Comparison of ENCODE assay signal across 25 cellular contexts in genomic region chr18:47109049-47109448, GRCh38. TPM values are rescaled to one million over a fixed set of nuclear protein-coding genes. Genes with fewer than 3 reads are reported as not detected.
DNase-seq lines count a peak whose midpoint lies in the region; ATAC-seq and TF ChIP-seq lines count a peak whose summit lies in the region.
"Had no signal": no experiment of that assay in that cellular context is flagged by ENCODE, and none has a peak within 500 bp of the region (broad histone marks: within the 10 kb centered on the region; RNA-seq: fewer than 3 reads in every experiment).

No MANE protein-coding gene starts in this region.

- H3K4ac ChIP-seq in neuronal stem cell (ENCODE audit: low read length): no peak overlapping the region

- POLR2A ChIA-PET in activated CD4-positive, alpha-beta memory T cell treated with anti-CD3 and anti-CD28 coated beads for 36 hours (lab: Charles Lee): no interaction called here
- POLR2A ChIA-PET in activated CD4-positive, alpha-beta T cell treated with anti-CD3 and anti-CD28 coated beads for 36 hours (lab: Charles Lee): no interaction called here

- H2BK12ac ChIP-seq in neuronal stem cell (ENCODE audit: low read length): no peak overlapping the region

- no peak overlapping the region for H3K9ac ChIP-seq in neuronal stem cell (ENCODE audit: low read depth, low read length, poor library complexity)
- H3K9ac ChIP-seq: BLaER1, KMS-11 had no signal

- H4K91ac ChIP-seq in neuronal stem cell (ENCODE audit: low read depth, low read length, poor library complexity): no peak overlapping the region

- no peak overlapping the region for H3K14ac ChIP-seq in neuronal stem cell (ENCODE audit: low read length)

- H3K27me3 Mint-ChIP-seq in activated CD4-positive, alpha-beta memory T cell treated with anti-CD3 and anti-CD28 coated beads for 36 hours: no peaks in the 10 kb centered on the region
- H3K27me3 Mint-ChIP-seq in activated CD4-positive, alpha-beta T cell treated with anti-CD3 and anti-CD28 coated beads for 36 hours: no peaks in the 10 kb centered on the region
- H3K27me3 Mint-ChIP-seq: CD4-positive, alpha-beta T cell; IgD-negative memory B cell had no signal

- no peak overlapping the region for H4K8ac ChIP-seq in neuronal stem cell (ENCODE audit: low read depth, low read length)

- peaks cover 83% of the 10 kb centered on the region for H3K36me3 ChIP-seq in left ventricle myocardium inferior
- H3K36me3 ChIP-seq in neuronal stem cell (replicated peaks in 1 of 2; ENCODE audit: control insufficient read depth in 2 of 2, insufficient read depth in 2 of 2, low read length in 2 of 2): peaks cover 4 to 91% of the 10 kb centered on the region in 2 donors

- H3K4me2 ChIP-seq in neuronal stem cell (ENCODE audit: insufficient read depth, low read length, poor library complexity, severe bottlenecking): no peak overlapping the region
- H3K4me2 ChIP-seq: BLaER1, KMS-11 had no signal

- H3K36me3 Mint-ChIP-seq in activated CD4-positive, alpha-beta memory T cell treated with anti-CD3 and anti-CD28 coated beads for 36 hours: peaks cover 19% of the 10 kb centered on the region
- peaks cover 13% of the 10 kb centered on the region for H3K36me3 Mint-ChIP-seq in activated CD4-positive, alpha-beta T cell treated with anti-CD3 and anti-CD28 coated beads for 36 hours (ENCODE audit: low read depth)

- TF ChIP-seq CTCF in left ventricle myocardium inferior (IDR thresholded peaks at IDR 0.05; ENCODE audit: borderline replicate concordance): no peak

- H3K27ac ChIP-seq in left ventricle myocardium inferior (replicated peaks) (no peak overlapping the region), neuronal stem cell (replicated peaks; ENCODE audit: low read length) (no peak overlapping the region)
- H3K27ac ChIP-seq: BLaER1, KMS-11 had no signal

- H2BK5ac ChIP-seq in neuronal stem cell (ENCODE audit: low read length): no peak overlapping the region

- no peaks in the 10 kb centered on the region for H3K27me3 ChIP-seq in left ventricle myocardium inferior (ENCODE audit: low read depth)
- no peaks in the 10 kb centered on the region for H3K27me3 ChIP-seq in neuronal stem cell (ENCODE audit: control insufficient read depth in 3 of 3, insufficient read depth in 3 of 3, low read depth in 1 of 3, low read length in 3 of 3)
- H3K27me3 ChIP-seq: BLaER1 had no signal

- peaks cover 5% of the 10 kb centered on the region for H3K4me1 ChIP-seq in left ventricle myocardium inferior
- H3K4me1 ChIP-seq in neuronal stem cell (ENCODE audit: control insufficient read depth in 2 of 2, insufficient read depth in 1 of 2, low read depth in 1 of 2, low read length in 2 of 2): peaks cover 2 to 12% of the 10 kb centered on the region in 2 donors
- H3K4me1 ChIP-seq: BLaER1 had no signal

- CTCF ChIA-PET in activated CD4-positive, alpha-beta memory T cell treated with anti-CD3 and anti-CD28 coated beads for 36 hours (lab: Charles Lee): no interaction called here
- CTCF ChIA-PET in activated CD4-positive, alpha-beta T cell treated with anti-CD3 and anti-CD28 coated beads for 36 hours (lab: Charles Lee): no interaction called here

- H2BK120ac ChIP-seq in neuronal stem cell (ENCODE audit: low read depth, low read length): no peak overlapping the region

- no peak overlapping the region for H2AFZ ChIP-seq in neuronal stem cell (ENCODE audit: low read length)

- no peaks in the 10 kb centered on the region for H3K9me3 Mint-ChIP-seq in activated CD4-positive, alpha-beta memory T cell treated with anti-CD3 and anti-CD28 coated beads for 36 hours
- no peaks in the 10 kb centered on the region for H3K9me3 Mint-ChIP-seq in activated CD4-positive, alpha-beta T cell treated with anti-CD3 and anti-CD28 coated beads for 36 hours (ENCODE audit: low read depth)
- H3K9me3 Mint-ChIP-seq: CD4-positive, alpha-beta T cell; HFFc6; IgD-negative memory B cell had no signal

- H3K4me3 Mint-ChIP-seq in activated CD4-positive, alpha-beta memory T cell treated with anti-CD3 and anti-CD28 coated beads for 36 hours: no peak overlapping the region
- H3K4me3 Mint-ChIP-seq in activated CD4-positive, alpha-beta T cell treated with anti-CD3 and anti-CD28 coated beads for 36 hours: no peak overlapping the region
- H3K4me3 Mint-ChIP-seq: CD4-positive, alpha-beta T cell; HFFc6; IgD-negative memory B cell had no signal

- H3K23ac ChIP-seq in neuronal stem cell (ENCODE audit: low read depth, low read length, poor library complexity): no peak overlapping the region

- H2AK5ac ChIP-seq in neuronal stem cell (ENCODE audit: low read depth, low read length): no peak overlapping the region

- H3K4me1 Mint-ChIP-seq in activated CD4-positive, alpha-beta memory T cell treated with anti-CD3 and anti-CD28 coated beads for 36 hours (ENCODE audit: low read depth): no peaks in the 10 kb centered on the region
- no peaks in the 10 kb centered on the region for H3K4me1 Mint-ChIP-seq in activated CD4-positive, alpha-beta T cell treated with anti-CD3 and anti-CD28 coated beads for 36 hours
- H3K4me1 Mint-ChIP-seq: IgD-negative memory B cell had no signal

- peak overlapping the region; percentile 30 for H3K18ac ChIP-seq in neuronal stem cell (ENCODE audit: low read length)

- DNase-seq in Right ventricle myocardium inferior (ENCODE audit: missing footprints): peak; percentile 51
- DNase-seq in left ventricle myocardium inferior: no peak
- peak; percentile 96 for DNase-seq in cerebellar cortex (ENCODE audit: low spot score)
- no peak for DNase-seq in neuronal stem cell (ENCODE audit: low spot score)
- DNase-seq in NCI-H2171 treated with DMSO at 0.1 percent for 48 hours (lab: John Stamatoyannopoulos, UW): no peak
- DNase-seq in activated CD4-positive, alpha-beta memory T cell treated with anti-CD3 and anti-CD28 coated beads for 36 hours: no peak
- no peak for DNase-seq in activated CD4-positive, alpha-beta T cell treated with anti-CD3 and anti-CD28 coated beads for 36 hours
- DNase-seq: 8988T; ACHN; CD4-positive, alpha-beta T cell; DMS53; HFFc6; MM.1S; NCI-H1048; NCI-H1436; NCI-H187; NCI-H2081 treated with DMSO at 0.1 percent for 48 hours; NCI-H446; NCI-H524 treated with DMSO at 0.1 percent for 48 hours; NCI-H774 had no signal

- WGBS in neuronal stem cell (ENCODE audit: extremely low coverage in 2 of 2, insufficient read length in 2 of 2, insufficient replicate concordance in 1 of 2), 2 donors: no CpG with 5 or more reads among the region's 6 CpGs

- no peak for ATAC-seq in Right ventricle myocardium inferior
- ATAC-seq in activated CD4-positive, alpha-beta T cell treated with anti-CD3 and anti-CD28 coated beads for 36 hours: no peak
- no peak for ATAC-seq in HG02588 (IDR thresholded peaks at IDR 0.05; ENCODE audit: unreplicated experiment)

- no peaks in the 10 kb centered on the region for H3K9me3 ChIP-seq in left ventricle myocardium inferior (replicated peaks)
- H3K9me3 ChIP-seq in neuronal stem cell (replicated peaks in 1 of 2; ENCODE audit: control insufficient read depth in 2 of 2, insufficient read depth in 1 of 2, low read depth in 1 of 2, low read length in 2 of 2): no peaks in the 10 kb centered on the region
- H3K9me3 ChIP-seq: BLaER1, HAP-1 had no signal

- no peaks in the 10 kb centered on the region for H3K79me1 ChIP-seq in neuronal stem cell (ENCODE audit: low read depth, low read length)

- no peak overlapping the region for H3K27ac Mint-ChIP-seq in activated CD4-positive, alpha-beta memory T cell treated with anti-CD3 and anti-CD28 coated beads for 36 hours
- H3K27ac Mint-ChIP-seq in activated CD4-positive, alpha-beta T cell treated with anti-CD3 and anti-CD28 coated beads for 36 hours: no peak overlapping the region
- H3K27ac Mint-ChIP-seq: CD4-positive, alpha-beta T cell; HFFc6 had no signal

- no peak overlapping the region for H2BK15ac ChIP-seq in neuronal stem cell (ENCODE audit: low read length)

- H3K4me3 ChIP-seq in left ventricle myocardium inferior: no peak overlapping the region
- H3K4me3 ChIP-seq in neuronal stem cell (ENCODE audit: low read length in 2 of 2): no peak overlapping the region
- H3K4me3 ChIP-seq: BLaER1, HAP-1 had no signal

- intact Hi-C loops in Right ventricle myocardium inferior (cut with DNase I): no loop called here
- intact Hi-C loops in left ventricle myocardium inferior (cut with micrococcal nuclease): no loop called here
- intact Hi-C loops in activated CD4-positive, alpha-beta memory T cell treated with anti-CD3 and anti-CD28 coated beads for 36 hours (cut with micrococcal nuclease): loop anchor here (10.0 kb wide), 2 partner anchors 156 to 646 kb away; no protein-coding TSS in a partner anchor
- intact Hi-C loops in activated CD4-positive, alpha-beta T cell treated with anti-CD3 and anti-CD28 coated beads for 36 hours (cut with DNase I, micrococcal nuclease): no loop called here

RNA-seq across cellular contexts. Expression of gene HDHD2, which starts 41.3 kb away (rescaled TPM):
- total RNA-seq in Right ventricle myocardium inferior: 34.2 TPM
- 42.3 TPM for total RNA-seq in left ventricle myocardium inferior
- polyA plus RNA-seq in neuronal stem cell (2013, experiment 1 of 2): 47.9 TPM
- 51.4 TPM for polyA plus RNA-seq in neuronal stem cell (2013, experiment 2 of 2)
- 10 to 100 TPM; 26.4 to 32.9 TPM for total RNA-seq in activated CD4-positive, alpha-beta memory T cell treated with anti-CD3 and anti-CD28 coated beads for 36 hours
- total RNA-seq in activated CD4-positive, alpha-beta T cell treated with anti-CD3 and anti-CD28 coated beads for 36 hours: 10 to 100 TPM; 27.7 to 28.9 TPM

Comparison
In these comparisons a context has a peak if more than half of its experiments do, and no peak if none do; other contexts are left out.
1. DNase-seq: peak in Right ventricle myocardium inferior (single experiment) and cerebellar cortex (single experiment); none in left ventricle myocardium inferior (single experiment), neuronal stem cell (single experiment), NCI-H2171 treated with DMSO at 0.1 percent for 48 hours (single experiment), activated CD4-positive, alpha-beta memory T cell treated with anti-CD3 and anti-CD28 coated beads for 36 hours (single experiment) and activated CD4-positive, alpha-beta T cell treated with anti-CD3 and anti-CD28 coated beads for 36 hours (single experiment).